1 cellular context compared by ENCODE assay signal in the genomic region with DNA sequence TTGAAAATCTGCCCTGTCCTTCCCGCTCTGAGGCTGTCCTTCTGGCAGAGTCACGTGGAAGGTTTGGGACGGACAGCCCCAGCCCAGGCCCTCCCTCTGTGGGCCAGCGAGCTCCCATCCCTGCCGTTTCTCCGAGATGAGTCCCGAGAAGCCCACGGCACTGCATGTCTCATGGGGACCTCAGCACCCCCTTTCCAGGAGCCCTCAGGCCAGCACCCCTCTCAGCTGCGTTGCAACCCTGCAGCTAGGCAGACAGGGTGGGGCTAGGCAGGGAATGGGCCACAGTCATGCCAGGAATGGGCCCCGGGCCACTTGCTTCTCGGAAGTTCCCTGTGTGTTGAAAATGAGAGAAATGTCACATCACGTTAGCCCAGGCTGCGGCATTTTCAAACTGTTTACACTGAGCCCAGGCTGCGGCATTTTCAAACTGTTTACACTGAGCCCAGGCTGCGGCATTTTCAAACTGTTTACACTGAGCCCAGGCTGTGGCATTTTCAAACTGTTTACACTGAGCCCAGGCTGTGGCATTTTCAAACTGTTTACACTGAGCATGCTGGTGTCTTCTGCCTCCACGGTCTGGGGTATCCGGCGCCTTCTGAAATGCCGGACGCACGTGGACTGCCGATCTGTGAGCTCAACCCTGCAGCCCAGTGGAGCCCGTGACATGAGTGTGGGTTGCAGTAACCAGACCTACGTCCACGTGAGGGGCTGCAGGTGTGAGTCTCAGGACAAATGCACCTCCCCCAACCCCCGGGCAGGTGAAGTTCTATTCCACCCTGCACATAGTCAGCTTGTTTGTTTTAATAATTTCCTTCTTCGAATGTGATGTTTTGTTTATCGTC.
TF ChIP-seq lines count a peak whose summit lies in the region.

No MANE protein-coding gene starts in this region.

TF ChIP-seq in K562, 482 proteins besides CTCF, POLR2A, EP300 and RAD21:
- TF ChIP-seq TEAD2 (tag; IDR thresholded peaks at IDR 0.05) = no peak
- TF ChIP-seq, protein P1, sequence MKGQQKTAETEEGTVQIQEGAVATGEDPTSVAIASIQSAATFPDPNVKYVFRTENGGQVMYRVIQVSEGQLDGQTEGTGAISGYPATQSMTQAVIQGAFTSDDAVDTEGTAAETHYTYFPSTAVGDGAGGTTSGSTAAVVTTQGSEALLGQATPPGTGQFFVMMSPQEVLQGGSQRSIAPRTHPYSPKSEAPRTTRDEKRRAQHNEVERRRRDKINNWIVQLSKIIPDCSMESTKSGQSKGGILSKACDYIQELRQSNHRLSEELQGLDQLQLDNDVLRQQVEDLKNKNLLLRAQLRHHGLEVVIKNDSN (CRISPR knock-in tag; IDR thresholded peaks at IDR 0.05) = peak; percentile 32; the same call in 1 of the 2 replicates
